8 cellular contexts compared by ENCODE assay signal in the genomic region with DNA sequence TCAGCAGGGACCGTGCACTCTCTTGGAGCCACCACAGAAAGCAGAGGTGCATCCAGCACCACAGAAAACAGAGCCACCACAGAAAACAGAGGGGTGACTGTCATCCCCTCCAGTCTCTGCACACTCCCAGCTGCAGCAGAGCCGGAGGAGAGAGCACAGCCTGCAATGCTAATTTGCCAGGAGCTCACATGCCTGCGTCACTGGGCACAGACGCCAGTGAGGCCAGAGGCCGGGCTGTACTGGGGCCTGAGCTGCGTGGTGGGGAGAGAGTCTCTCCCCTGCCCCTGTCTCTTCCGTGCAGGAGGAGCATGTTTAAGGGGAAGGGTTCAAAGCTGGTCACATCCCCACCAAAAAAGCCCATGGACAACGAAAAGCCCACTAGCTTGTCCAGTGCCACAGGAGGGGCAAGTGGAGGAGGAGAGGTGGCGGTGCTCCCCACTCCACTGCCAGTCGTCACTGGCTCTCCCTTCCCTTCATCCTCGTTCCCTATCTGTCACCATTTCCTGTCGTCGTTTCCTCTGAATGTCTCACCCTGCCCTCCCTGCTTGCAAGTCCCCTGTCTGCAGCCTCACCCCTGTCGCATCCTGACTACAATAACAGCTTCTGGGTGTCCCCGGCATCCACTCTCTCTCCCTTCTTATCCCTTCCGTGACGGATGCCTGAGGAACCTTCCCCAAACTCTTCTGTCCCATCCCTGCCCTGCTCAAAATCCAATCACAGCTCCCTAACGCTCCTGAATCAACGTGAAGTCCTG.
DNase-seq lines count a peak whose midpoint lies in the region; ATAC-seq, FAIRE-seq and TF ChIP-seq lines count a peak whose summit lies in the region.
"Not testable (repeated sequence)": the region's sequence is repeated elsewhere in the genome, so short reads cannot be mapped to it uniquely, and the experiment has no call there.

No MANE protein-coding gene starts in this region.

- not testable (repeated sequence) for H3K27ac ChIP-seq in right atrium auricular region, uterus

- H3K4me3 Mint-ChIP-seq in T-helper 17 cell, result peak overlapping the region; percentile 53
- H3K4me3 Mint-ChIP-seq in activated naive CD4-positive, alpha-beta T cell treated with anti-CD3 and anti-CD28 coated beads, Interleukin-2, amount 10 ng/mL, durations not matched to agents 7 days and 5 days, result not testable (repeated sequence)

- DNase-seq in GM19239 (ENCODE audit: insufficient read length, low spot score) (peak; percentile 0), ecto neural progenitor cell (ENCODE audit: low spot score) (peak; percentile 43), right atrium auricular region (ENCODE audit: low spot score) (peak; percentile 58), lung microvascular endothelial cell (ENCODE audit: low read depth in 2 of 2) (peak; percentile 5 to 76), sciatic nerve (ENCODE audit: low spot score) (peak; percentile 73), uterus (peak; percentile 17 to 20)
- DNase-seq in T-helper 17 cell, result not testable (repeated sequence)
- peak; percentile 51 for DNase-seq in activated naive CD4-positive, alpha-beta T cell treated with anti-CD3 and anti-CD28 coated beads, Interleukin-2, amount 10 ng/mL, durations not matched to agents 7 days and 5 days

- FAIRE-seq in GM19239 (lab: Jason Lieb, UNC), result not testable (repeated sequence)

- H3K4me1 ChIP-seq in right atrium auricular region, uterus: not testable (repeated sequence)

- H3K9me3 Mint-ChIP-seq in activated naive CD4-positive, alpha-beta T cell treated with anti-CD3 and anti-CD28 coated beads, Interleukin-2, amount 10 ng/mL, durations not matched to agents 7 days and 5 days, result not testable (repeated sequence)

- not testable (repeated sequence) for H3K36me3 ChIP-seq in right atrium auricular region, uterus

- CTCF ChIA-PET in activated naive CD4-positive, alpha-beta T cell treated with anti-CD3 and anti-CD28 coated beads, Interleukin-2, amount 10 ng/mL, durations not matched to agents 7 days and 5 days (lab: Charles Lee), result not testable (repeated sequence)

- intact Hi-C loops in sciatic nerve (cut with DNase I); uterus (cut with DNase I; ENCODE audit: low total_unique reads): not testable (repeated sequence)

- not testable (repeated sequence) for H3K9me3 ChIP-seq in T-helper 17 cell (ENCODE audit: control insufficient read depth, low read length, poor library complexity, severe bottlenecking); right atrium auricular region; uterus

- H3K27ac Mint-ChIP-seq in T-helper 17 cell, result peak overlapping the region; percentile 85
- not testable (repeated sequence) for H3K27ac Mint-ChIP-seq in activated naive CD4-positive, alpha-beta T cell treated with anti-CD3 and anti-CD28 coated beads, Interleukin-2, amount 10 ng/mL, durations not matched to agents 7 days and 5 days

- not testable (repeated sequence) for H3K4me3 ChIP-seq in right atrium auricular region, uterus

- ATAC-seq in T-helper 17 cell, sciatic nerve: not testable (repeated sequence)

- H3K36me3 Mint-ChIP-seq in T-helper 17 cell (ENCODE audit: low read depth); activated naive CD4-positive, alpha-beta T cell treated with anti-CD3 and anti-CD28 coated beads, Interleukin-2, amount 10 ng/mL, durations not matched to agents 7 days and 5 days: not testable (repeated sequence)

- TF ChIP-seq POLR2A in uterus (IDR thresholded peaks at IDR 0.05), result not testable (repeated sequence)

- not testable (repeated sequence) for H3K27me3 Mint-ChIP-seq in T-helper 17 cell; activated naive CD4-positive, alpha-beta T cell treated with anti-CD3 and anti-CD28 coated beads, Interleukin-2, amount 10 ng/mL, durations not matched to agents 7 days and 5 days

- not testable (repeated sequence) for H3K27me3 ChIP-seq in right atrium auricular region, uterus

- not testable (repeated sequence) for H3K4me1 Mint-ChIP-seq in T-helper 17 cell; activated naive CD4-positive, alpha-beta T cell treated with anti-CD3 and anti-CD28 coated beads, Interleukin-2, amount 10 ng/mL, durations not matched to agents 7 days and 5 days

- not testable (repeated sequence) for TF ChIP-seq CTCF in right atrium auricular region (IDR thresholded peaks at IDR 0.05); uterus (IDR thresholded peaks at IDR 0.05)
